22 cellular contexts compared by ENCODE assay signal in genomic region chr16:11067697-11068141, GRCh38.
A peak's percentile ranks its signal among the peaks of the same experiment; 100 is the strongest.
DNase-seq lines count a peak whose midpoint lies in the region; ATAC-seq, FAIRE-seq and TF ChIP-seq lines count a peak whose summit lies in the region.
"Had no signal": no experiment of that assay in that cellular context is flagged by ENCODE, and none has a peak within 500 bp of the region (broad histone marks: within the 10 kb centered on the region; RNA-seq: fewer than 3 reads in every experiment).

No MANE protein-coding gene starts in this region.

- FAIRE-seq in urothelium cell line (lab: Jason Lieb, UNC) = no peak
- FAIRE-seq: H54 had no signal

- intact Hi-C loops in right lobe of liver (cut with DNase I) = no loop called here

- peaks cover 71% of the 10 kb centered on the region for H3K36me3 Mint-ChIP-seq in activated T-cell treated with anti-CD3 and anti-CD28 coated beads, Interleukin-2, amount 50 U/mL, for 24 hours (ENCODE audit: low read depth)
- H3K36me3 Mint-ChIP-seq in activated T-cell treated with anti-CD3 and anti-CD28 coated beads, Interleukin-2, amount 50 U/mL, for 4 hours (ENCODE audit: insufficient read depth) = peaks cover 34% of the 10 kb centered on the region
- H3K36me3 Mint-ChIP-seq in chondrocyte (ENCODE audit: low read depth) = peaks cover 41% of the 10 kb centered on the region
- H3K36me3 Mint-ChIP-seq in stimulated activated memory B cell treated with anti-CD40 and anti-IgM and Interleukin-4, amounts not matched to agents 10 μg/mL and 1 μg/mL and 100 μg/mL, for 72 hours = peaks cover 64% of the 10 kb centered on the region

- no peaks in the 10 kb centered on the region for H3K27me3 Mint-ChIP-seq in activated T-cell treated with anti-CD3 and anti-CD28 coated beads, Interleukin-2, amount 50 U/mL, for 24 hours
- no peaks in the 10 kb centered on the region for H3K27me3 Mint-ChIP-seq in activated T-cell treated with anti-CD3 and anti-CD28 coated beads, Interleukin-2, amount 50 U/mL, for 4 hours (ENCODE audit: low read depth)
- H3K27me3 Mint-ChIP-seq in chondrocyte (ENCODE audit: low read depth) = no peaks in the 10 kb centered on the region
- no peaks in the 10 kb centered on the region for H3K27me3 Mint-ChIP-seq in stimulated activated memory B cell treated with anti-CD40 and anti-IgM and Interleukin-4, amounts not matched to agents 10 μg/mL and 1 μg/mL and 100 μg/mL, for 72 hours

- no peak for ATAC-seq in activated T-cell treated with anti-CD3 and anti-CD28 coated beads, Interleukin-2, amount 50 U/mL, for 4 hours
- ATAC-seq in right lobe of liver (peak; percentile 95 to 96 (median 96)), GM19023 (IDR thresholded peaks at IDR 0.05; ENCODE audit: unreplicated experiment) (no peak), GM21360 (IDR thresholded peaks at IDR 0.05; ENCODE audit: unreplicated experiment) (no peak)
- ATAC-seq in stimulated activated memory B cell treated with anti-CD40 and anti-IgM and Interleukin-4, amounts not matched to agents 10 μg/mL and 1 μg/mL and 100 μg/mL, for 72 hours = no peak

- H3K9me3 Mint-ChIP-seq in activated T-cell treated with anti-CD3 and anti-CD28 coated beads, Interleukin-2, amount 50 U/mL, for 24 hours = no peaks in the 10 kb centered on the region
- no peaks in the 10 kb centered on the region for H3K9me3 Mint-ChIP-seq in activated T-cell treated with anti-CD3 and anti-CD28 coated beads, Interleukin-2, amount 50 U/mL, for 4 hours
- H3K9me3 Mint-ChIP-seq in chondrocyte (ENCODE audit: low read depth) = no peaks in the 10 kb centered on the region
- no peaks in the 10 kb centered on the region for H3K9me3 Mint-ChIP-seq in stimulated activated memory B cell treated with anti-CD40 and anti-IgM and Interleukin-4, amounts not matched to agents 10 μg/mL and 1 μg/mL and 100 μg/mL, for 72 hours

- H3K4me1 Mint-ChIP-seq in activated T-cell treated with anti-CD3 and anti-CD28 coated beads, Interleukin-2, amount 50 U/mL, for 24 hours (ENCODE audit: low read depth) = peaks cover 43% of the 10 kb centered on the region
- peaks cover 16% of the 10 kb centered on the region for H3K4me1 Mint-ChIP-seq in activated T-cell treated with anti-CD3 and anti-CD28 coated beads, Interleukin-2, amount 50 U/mL, for 4 hours (ENCODE audit: low read depth)
- no peaks in the 10 kb centered on the region for H3K4me1 Mint-ChIP-seq in chondrocyte (ENCODE audit: low read depth)
- no peaks in the 10 kb centered on the region for H3K4me1 Mint-ChIP-seq in stimulated activated memory B cell treated with anti-CD40 and anti-IgM and Interleukin-4, amounts not matched to agents 10 μg/mL and 1 μg/mL and 100 μg/mL, for 72 hours

- H3K27ac Mint-ChIP-seq in activated T-cell treated with anti-CD3 and anti-CD28 coated beads, Interleukin-2, amount 50 U/mL, for 24 hours = peak overlapping the region; percentile 52
- H3K27ac Mint-ChIP-seq in chondrocyte (ENCODE audit: unreplicated experiment) = no peak overlapping the region
- H3K27ac Mint-ChIP-seq in stimulated activated memory B cell treated with anti-CD40 and anti-IgM and Interleukin-4, amounts not matched to agents 10 μg/mL and 1 μg/mL and 100 μg/mL, for 72 hours = peak overlapping the region; percentile 4

- peak overlapping the region; percentile 36 to 80 (median 57) for H3K27ac ChIP-seq in right lobe of liver
- H3K27ac ChIP-seq: C4-2B, Peyer's patch, SJCRH30 had no signal

- DNase-seq in activated T-cell treated with anti-CD3 and anti-CD28 coated beads, Interleukin-2, amount 50 U/mL, for 24 hours = no peak
- DNase-seq in activated T-cell treated with anti-CD3 and anti-CD28 coated beads, Interleukin-2, amount 50 U/mL, for 4 hours = no peak
- peak; percentile 39 for DNase-seq in chondrocyte (ENCODE audit: low spot score)
- peak; percentile 61 to 84 (median 77) for DNase-seq in right lobe of liver
- no peak for DNase-seq in urothelium cell line (ENCODE audit: low spot score)
- DNase-seq: 8988T, AML-193, DMS53, MG63, NCI-H1417, NCI-H1694 treated with DMSO at 0.1 percent for 48 hours, NCI-H2081 treated with DMSO at 0.1 percent for 48 hours, NCI-H2171 treated with DMSO at 0.1 percent for 48 hours, NCI-H524 treated with DMSO at 0.1 percent for 48 hours, NCI-H82, SJCRH30 had no signal

- TF ChIP-seq POLR2A in right lobe of liver (IDR thresholded peaks at IDR 0.05) = peak; percentile 26

- H3K4me3 ChIP-seq in right lobe of liver = no peak overlapping the region
- H3K4me3 ChIP-seq: MG63, Peyer's patch, SJCRH30 had no signal

- H3K9me3 ChIP-seq in right lobe of liver = no peaks in the 10 kb centered on the region
- H3K9me3 ChIP-seq: MG63, Peyer's patch, SJCRH30 had no signal

- WGBS in right lobe of liver (ENCODE audit: insufficient coverage, low coverage, low lambda C conversion rate, missing lambda C conversion rate) = 11% methylated on average over 6 of the region's 7 CpGs

- H3K4me3 Mint-ChIP-seq in activated T-cell treated with anti-CD3 and anti-CD28 coated beads, Interleukin-2, amount 50 U/mL, for 24 hours = no peak overlapping the region
- H3K4me3 Mint-ChIP-seq in activated T-cell treated with anti-CD3 and anti-CD28 coated beads, Interleukin-2, amount 50 U/mL, for 4 hours = no peak overlapping the region
- no peak overlapping the region for H3K4me3 Mint-ChIP-seq in chondrocyte (ENCODE audit: unreplicated experiment)
- H3K4me3 Mint-ChIP-seq in stimulated activated memory B cell treated with anti-CD40 and anti-IgM and Interleukin-4, amounts not matched to agents 10 μg/mL and 1 μg/mL and 100 μg/mL, for 72 hours = no peak overlapping the region

- peaks cover 0 to 28% (median 14%) of the 10 kb centered on the region in 4 donors for H3K4me1 ChIP-seq in right lobe of liver
- H3K4me1 ChIP-seq: Peyer's patch, SJCRH30 had no signal

- TF ChIP-seq CTCF in chondrocyte (IDR thresholded peaks at IDR 0.05) = no peak
- no peak for TF ChIP-seq CTCF in right lobe of liver (IDR thresholded peaks at IDR 0.05)

- H3K36me3 ChIP-seq in right lobe of liver = no peaks in the 10 kb centered on the region
- H3K36me3 ChIP-seq: SJCRH30 had no signal

- H3K27me3 ChIP-seq in right lobe of liver = no peaks in the 10 kb centered on the region
- H3K27me3 ChIP-seq: MG63, Peyer's patch, SJCRH30 had no signal

Comparison
In these comparisons a context has a peak if more than half of its experiments do, and no peak if none do; other contexts are left out.
1. DNase-seq: peak in chondrocyte (single experiment) and right lobe of liver (3 of 3); none in activated T-cell treated with anti-CD3 and anti-CD28 coated beads, Interleukin-2, amount 50 U/mL, for 24 hours (single experiment), activated T-cell treated with anti-CD3 and anti-CD28 coated beads, Interleukin-2, amount 50 U/mL, for 4 hours (single experiment) and urothelium cell line (single experiment).
2. ATAC-seq: peak in right lobe of liver (4 of 4); none in activated T-cell treated with anti-CD3 and anti-CD28 coated beads, Interleukin-2, amount 50 U/mL, for 4 hours (0 of 2), stimulated activated memory B cell treated with anti-CD40 and anti-IgM and Interleukin-4, amounts not matched to agents 10 μg/mL and 1 μg/mL and 100 μg/mL, for 72 hours (single experiment), GM19023 (single experiment) and GM21360 (single experiment).